In the genomic region with DNA sequence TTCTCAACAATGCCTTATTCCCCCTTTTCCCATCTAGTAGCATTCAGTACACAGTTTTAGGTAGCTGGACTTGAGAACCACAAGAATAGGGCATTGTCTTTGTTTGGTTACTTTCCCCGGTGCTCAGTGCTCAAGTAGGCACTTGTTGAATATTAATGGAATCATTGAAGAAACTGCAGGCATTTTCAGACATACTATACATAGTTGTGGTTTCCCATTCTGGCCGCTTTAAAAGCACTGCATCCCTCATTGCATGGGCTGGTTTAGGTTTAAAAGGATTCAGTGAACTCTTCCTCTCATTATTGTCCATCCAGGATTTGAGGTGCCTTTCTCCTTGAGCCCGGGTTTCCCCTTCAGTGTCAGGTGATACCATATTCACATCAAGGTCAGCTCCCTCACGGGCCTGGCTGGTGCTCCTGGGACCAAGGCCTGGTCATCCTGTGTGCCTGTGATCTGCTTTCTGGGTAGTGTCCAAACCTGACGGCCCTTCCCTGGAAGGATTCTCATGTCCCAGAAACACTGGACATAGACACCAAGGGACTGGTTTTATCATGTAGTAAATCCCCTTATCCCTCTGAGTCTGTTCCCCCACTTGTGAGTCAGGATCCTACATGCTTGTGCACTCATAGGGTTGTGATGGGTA, we compare ENCODE assay signal across 9 cellular contexts. TPM values are rescaled to one million over a fixed set of nuclear protein-coding genes. Genes with fewer than 3 reads are reported as not detected.
A peak's percentile ranks its signal among the peaks of the same experiment; 100 is the strongest.
DNase-seq lines count a peak whose midpoint lies in the region; ATAC-seq and TF ChIP-seq lines count a peak whose summit lies in the region.
"Had no signal": no experiment of that assay in that cellular context is flagged by ENCODE, and none has a peak within 500 bp of the region (broad histone marks: within the 10 kb centered on the region; RNA-seq: fewer than 3 reads in every experiment).

No MANE protein-coding gene starts in this region.

- no peak for ATAC-seq in central memory CD8-positive, alpha-beta T cell (replicated peaks; ENCODE audit: extremely low read depth, poor library complexity, severe bottlenecking)
- peak; percentile 82 to 87 for ATAC-seq in lower lobe of right lung
- no peak for ATAC-seq in HG02981 (IDR thresholded peaks at IDR 0.05; ENCODE audit: unreplicated experiment)
- no peak for ATAC-seq in HG02798 (IDR thresholded peaks at IDR 0.05; ENCODE audit: poor library complexity, unreplicated experiment)
- ATAC-seq in GM19351 (IDR thresholded peaks at IDR 0.05; ENCODE audit: unreplicated experiment), result no peak

- POLR2A ChIA-PET in AG04450 (lab: Yijun Ruan, JAX), result interaction anchor here (0.8 to 1.0 kb wide), 2 partner anchors 48 to 63 kb away, joined by 3 to 4 read pairs; partner anchors contain the start of gene POLR3B

- peaks cover 54% of the 10 kb centered on the region for H3K4me1 Mint-ChIP-seq in central memory CD8-positive, alpha-beta T cell

- H3K27me3 Mint-ChIP-seq in central memory CD8-positive, alpha-beta T cell, result no peaks in the 10 kb centered on the region

- CTCF ChIA-PET in AG04450 (lab: Charles Lee), result interaction anchor here (0.6 to 1.0 kb wide), 3 partner anchors 48 to 86 kb away, joined by 3 to 4 read pairs (median 3); partner anchors contain the start of gene POLR3B

- H3K4me3 ChIP-seq in AG04450 (ENCODE audit: low read depth, low read length) (no peak overlapping the region), lower lobe of right lung (no peak overlapping the region)

- no peak overlapping the region for H3K4me3 Mint-ChIP-seq in central memory CD8-positive, alpha-beta T cell

- TF ChIP-seq CTCF in AG04450 (IDR thresholded peaks at IDR 0.05; ENCODE audit: low read depth, low read length), result no peak
- no peak for TF ChIP-seq CTCF in lower lobe of right lung (IDR thresholded peaks at IDR 0.05)

- H3K9me3 Mint-ChIP-seq in central memory CD8-positive, alpha-beta T cell, result no peaks in the 10 kb centered on the region

- H3K27me3 ChIP-seq in AG04450 (ENCODE audit: control insufficient read depth, insufficient read depth, low read length), result no peaks in the 10 kb centered on the region
- H3K27me3 ChIP-seq in lower lobe of right lung (ENCODE audit: low read depth), result no peaks in the 10 kb centered on the region

- peaks cover 20% of the 10 kb centered on the region for H3K36me3 Mint-ChIP-seq in central memory CD8-positive, alpha-beta T cell (ENCODE audit: insufficient read depth)

- intact Hi-C loops in lower lobe of right lung (cut with DNase I), result loop anchor here (10.0 kb wide), 1 partner anchor 45 kb away; the partner anchor contains the start of gene POLR3B

- peak; percentile 37 for DNase-seq in AG04450 (ENCODE audit: low read depth, low spot score)
- peak; percentile 43 for DNase-seq in HCEC 1CT
- no peak for DNase-seq in central memory CD8-positive, alpha-beta T cell (ENCODE audit: low spot score in 2 of 2)
- no peak for DNase-seq in lower lobe of right lung
- DNase-seq in COR-L47 (lab: John Stamatoyannopoulos, UW), result no peak
- DNase-seq: NCI-H510A treated with DMSO at 0.1 percent for 48 hours had no signal

- H3K4me1 ChIP-seq in lower lobe of right lung, result peaks cover 68% of the 10 kb centered on the region

- H3K36me3 ChIP-seq in lower lobe of right lung, result peaks cover 22% of the 10 kb centered on the region

- no peaks in the 10 kb centered on the region for H3K9me3 ChIP-seq in AG04450 (ENCODE audit: control insufficient read depth, insufficient read depth, low read length)
- no peaks in the 10 kb centered on the region for H3K9me3 ChIP-seq in lower lobe of right lung

- H3K27ac Mint-ChIP-seq in central memory CD8-positive, alpha-beta T cell (ENCODE audit: low read depth), result peak overlapping the region; percentile 4

- no peak overlapping the region for H3K27ac ChIP-seq in AG04450 (ENCODE audit: low read depth, low read length)
- no peak overlapping the region for H3K27ac ChIP-seq in lower lobe of right lung

RNA-seq across cellular contexts. Expression of gene TCP11L2, which starts 7.3 kb away (rescaled TPM):
- 22.0 and 26.5 TPM in 2 replicates for polyA plus RNA-seq in AG04450 (2011; rRNA removed)
- polyA minus RNA-seq in AG04450 (2011; rRNA and poly(A)+ RNA removed), result 57.8 and 69.6 TPM in 2 replicates
- total RNA-seq in lower lobe of right lung, result 56.1 TPM

RNA-seq across cellular contexts. Expression of gene POLR3B, which starts 47.8 kb away (rescaled TPM):
- polyA plus RNA-seq in AG04450 (2011; rRNA removed), result 11.0 and 14.1 TPM in 2 replicates
- 15.4 and 20.4 TPM in 2 replicates for polyA minus RNA-seq in AG04450 (2011; rRNA and poly(A)+ RNA removed)
- total RNA-seq in lower lobe of right lung, result 9.6 TPM

Comparison
In these comparisons a context has a peak if more than half of its experiments do, and no peak if none do; other contexts are left out.
1. DNase-seq: peak in AG04450 (single experiment) and HCEC 1CT (single experiment); none in central memory CD8-positive, alpha-beta T cell (0 of 2), lower lobe of right lung (single experiment) and COR-L47 (single experiment).
2. ATAC-seq: peak in lower lobe of right lung (2 of 2); none in central memory CD8-positive, alpha-beta T cell (single experiment), HG02981 (single experiment), HG02798 (single experiment) and GM19351 (single experiment).